8 cellular contexts compared by ENCODE assay signal in genomic region chr1:78114034-78114956, GRCh38.
DNase-seq lines count a peak whose midpoint lies in the region; ATAC-seq, FAIRE-seq and TF ChIP-seq lines count a peak whose summit lies in the region.

No MANE protein-coding gene starts in this region.

- H3K36me3 Mint-ChIP-seq in CD4-positive, alpha-beta T cell (ENCODE audit: low read depth), result no peaks in the 10 kb centered on the region

- no peaks in the 10 kb centered on the region for H3K4me1 ChIP-seq in lung (ENCODE audit: control insufficient read depth in 2 of 2, insufficient read depth in 2 of 2, low read length in 2 of 2)

- no peak overlapping the region for H3K4me3 Mint-ChIP-seq in CD4-positive, alpha-beta T cell

- peak; percentile 96 for ATAC-seq in CD4-positive, alpha-beta T cell (ENCODE audit: poor library complexity)
- ATAC-seq in HG03280 (IDR thresholded peaks at IDR 0.05; ENCODE audit: unreplicated experiment) (peak; percentile 81), lung (ENCODE audit: insufficient read depth, low FRiP score) (peak; percentile 88)
- ATAC-seq in activated CD4-positive, CD25-positive, alpha-beta regulatory T cell treated with anti-CD3 and anti-CD28 coated beads, Interleukin-2, amount 50 U/mL, for 24 hours, result peak; percentile 53 to 58

- H3K27me3 Mint-ChIP-seq in CD4-positive, alpha-beta T cell, result no peaks in the 10 kb centered on the region

- no peaks in the 10 kb centered on the region for H3K9me3 Mint-ChIP-seq in CD4-positive, alpha-beta T cell

- intact Hi-C loops in CD4-positive, alpha-beta T cell (cut with DNase I, micrococcal nuclease), result loop anchor here (1.0 to 10.0 kb wide), 10 partner anchors 135 to 1962 kb away; partner anchors contain the start of gene FUBP1 (in 1 of the 2)

- TF ChIP-seq CTCF in CD4-positive, alpha-beta T cell (IDR thresholded peaks at IDR 0.05), result peak; percentile 97
- peak; percentile 83 for TF ChIP-seq CTCF in lung (IDR thresholded peaks at IDR 0.05; ENCODE audit: control extremely low read depth, extremely low read depth)

- POLR2A ChIA-PET in CD4-positive, alpha-beta T cell (lab: Charles Lee), result interaction anchor here (0.8 to 2.1 kb wide), 4 partner anchors 108 to 136 kb away, joined by 3 to 10 read pairs (median 5); partner anchors contain the start of genes DNAJB4 and FUBP1

- H3K4me1 Mint-ChIP-seq in CD4-positive, alpha-beta T cell (ENCODE audit: low read depth), result no peaks in the 10 kb centered on the region

- no peaks in the 10 kb centered on the region for H3K9me3 ChIP-seq in CD4-positive, alpha-beta T cell (ENCODE audit: control insufficient read depth, low read length)
- peaks cover 0 to 2% of the 10 kb centered on the region in 2 donors for H3K9me3 ChIP-seq in lung (ENCODE audit: control insufficient read depth in 2 of 2, insufficient read depth in 1 of 2, low read length in 1 of 2)

- no peaks in the 10 kb centered on the region for H3K27me3 ChIP-seq in CD4-positive, alpha-beta T cell (ENCODE audit: control insufficient read depth, insufficient read depth, low read length)
- no peaks in the 10 kb centered on the region for H3K27me3 ChIP-seq in lung (ENCODE audit: control insufficient read depth, insufficient read depth)

- CTCF ChIA-PET in CD4-positive, alpha-beta T cell (lab: Charles Lee), result interaction anchor here (0.7 to 1.4 kb wide), 7 partner anchors 13 to 148 kb away, joined by 3 to 4 read pairs (median 4); no protein-coding TSS in a partner anchor

- peak; percentile 72 for FAIRE-seq in GM19239 (lab: Jason Lieb, UNC)

- WGBS in lung, 2 donors, result 75 to 82% methylated on average over 9 of the region's 9 CpGs

- H3K27ac ChIP-seq in CD4-positive, alpha-beta T cell (ENCODE audit: low read depth, low read length), result no peak overlapping the region
- H3K27ac ChIP-seq in lung (ENCODE audit: low read depth in 1 of 2, low read length in 1 of 2), result peak overlapping the region in 1 of 2 donors; percentile 2

- peak; percentile 12 to 45 (median 32) for DNase-seq in CD4-positive, alpha-beta T cell
- DNase-seq in GM19239 (ENCODE audit: insufficient read length, low spot score) (peak; percentile 36), NCI-H226 (peak; percentile 59), dermis microvascular lymphatic vessel endothelial cell (ENCODE audit: low read depth in 2 of 2) (peak; percentile 85 to 89), lung (ENCODE audit: low spot score) (peak; percentile 45)
- peak; percentile 59 for DNase-seq in stimulated activated CD8-positive, alpha-beta memory T cell treated with anti-CD3 and anti-CD28 coated beads, Interleukin-4, amount 100 ng/mL, for 48 hours

- H3K4me3 ChIP-seq in lung, result no peak overlapping the region

- H3K27ac Mint-ChIP-seq in CD4-positive, alpha-beta T cell, result no peak overlapping the region

- peaks cover 0 to 2% of the 10 kb centered on the region in 2 donors for H3K36me3 ChIP-seq in lung (ENCODE audit: control insufficient read depth in 2 of 2, insufficient read depth in 2 of 2, low read length in 2 of 2)

Comparison
In these comparisons a context has a peak if more than half of its experiments do, and no peak if none do; other contexts are left out.
1. DNase-seq: peak in every context shown above with its lines; median percentile 87 in dermis microvascular lymphatic vessel endothelial cell; 59 in NCI-H226; 59 in stimulated activated CD8-positive, alpha-beta memory T cell treated with anti-CD3 and anti-CD28 coated beads, Interleukin-4, amount 100 ng/mL, for 48 hours; 45 in lung; 36 in GM19239; 32 in CD4-positive, alpha-beta T cell.